ENCODE assay signal across 25 cellular contexts in genomic region chr15:87564666-87565065, GRCh38.
"Had no signal": no experiment of that assay in that cellular context is flagged by ENCODE, and none has a peak within 500 bp of the region (broad histone marks: within the 10 kb centered on the region; RNA-seq: fewer than 3 reads in every experiment).

No MANE protein-coding gene starts in this region.

- H3K27me3 ChIP-seq: brain microvascular endothelial cell, Peyer's patch, SJCRH30 had no signal

- ATAC-seq: activated CD4-positive, alpha-beta T cell treated with anti-CD3 and anti-CD28 coated beads for 36 hours; activated T-cell treated with anti-CD3 and anti-CD28 coated beads, Interleukin-2, amount 50 U/mL, for 72 hours; K562 had no signal

- H3K27me3 Mint-ChIP-seq: activated CD4-positive, alpha-beta memory T cell treated with anti-CD3 and anti-CD28 coated beads, Interleukin-2, amount 10 ng/mL, durations not matched to agents 7 days and 5 days; activated CD4-positive, alpha-beta T cell treated with anti-CD3 and anti-CD28 coated beads for 36 hours; activated naive CD8-positive, alpha-beta T cell treated with anti-CD3 and anti-CD28 coated beads for 36 hours had no signal

- H3K9me3 ChIP-seq: Peyer's patch, SJCRH30, SK-N-SH had no signal

- H3K9ac ChIP-seq: SK-N-SH had no signal

- H3K4me3 Mint-ChIP-seq: activated CD4-positive, alpha-beta memory T cell treated with anti-CD3 and anti-CD28 coated beads, Interleukin-2, amount 10 ng/mL, durations not matched to agents 7 days and 5 days; activated CD4-positive, alpha-beta T cell treated with anti-CD3 and anti-CD28 coated beads for 36 hours; activated naive CD4-positive, alpha-beta T cell treated with anti-CD3 and anti-CD28 coated beads, Interleukin-2, amount 10 ng/mL, durations not matched to agents 7 days and 5 days; activated naive CD8-positive, alpha-beta T cell treated with anti-CD3 and anti-CD28 coated beads for 36 hours; activated T-cell treated with anti-CD3 and anti-CD28 coated beads, Interleukin-2, amount 50 U/mL, for 72 hours had no signal

- DNase-seq: activated CD4-positive, alpha-beta memory T cell treated with anti-CD3 and anti-CD28 coated beads, Interleukin-2, amount 10 ng/mL, durations not matched to agents 7 days and 5 days; activated CD4-positive, alpha-beta T cell treated with anti-CD3 and anti-CD28 coated beads for 36 hours; activated CD4-positive, alpha-beta T cell treated with anti-CD3 and anti-CD28 coated beads, Interleukin-2, amount 50 U/mL, for 1 hour; activated gamma-delta T cell treated with Interleukin-2 at 50 U/mL for 16 hours; activated naive CD4-positive, alpha-beta T cell treated with anti-CD3 and anti-CD28 coated beads, Interleukin-2, amount 10 ng/mL, durations not matched to agents 7 days and 5 days; activated naive CD8-positive, alpha-beta T cell treated with anti-CD3 and anti-CD28 coated beads for 36 hours; activated T-cell treated with anti-CD3 and anti-CD28 coated beads for 4 hours; activated T-cell treated with anti-CD3 and anti-CD28 coated beads, Interleukin-2, amount 50 U/mL, for 72 hours; brain microvascular endothelial cell; cerebellar nuclear complex; Karpas-422; MM.1S; NCI-H1105 treated with DMSO at 0.1 percent for 48 hours; NCI-H1436 treated with DMSO at 0.1 percent for 48 hours; NCI-H1930; NCI-H510A treated with DMSO at 0.1 percent for 48 hours; Peyer's patch; Right ventricle myocardium superior; SJCRH30; SK-N-SH; T-helper 1 cell had no signal

- H3K4me2 ChIP-seq: SK-N-SH had no signal

- H3K4me1 ChIP-seq: Peyer's patch, SJCRH30 had no signal

- H3K4me1 Mint-ChIP-seq: activated CD4-positive, alpha-beta memory T cell treated with anti-CD3 and anti-CD28 coated beads, Interleukin-2, amount 10 ng/mL, durations not matched to agents 7 days and 5 days; activated CD4-positive, alpha-beta T cell treated with anti-CD3 and anti-CD28 coated beads for 36 hours had no signal

- H3K27ac Mint-ChIP-seq: activated CD4-positive, alpha-beta memory T cell treated with anti-CD3 and anti-CD28 coated beads, Interleukin-2, amount 10 ng/mL, durations not matched to agents 7 days and 5 days; activated CD4-positive, alpha-beta T cell treated with anti-CD3 and anti-CD28 coated beads for 36 hours; activated naive CD4-positive, alpha-beta T cell treated with anti-CD3 and anti-CD28 coated beads, Interleukin-2, amount 10 ng/mL, durations not matched to agents 7 days and 5 days; activated naive CD8-positive, alpha-beta T cell treated with anti-CD3 and anti-CD28 coated beads for 36 hours; activated T-cell treated with anti-CD3 and anti-CD28 coated beads, Interleukin-2, amount 50 U/mL, for 72 hours; activated T-helper 2 cell treated with anti-CD3 and anti-CD28 coated beads, Interferon-gamma antibody, Interleukin-2, Interleukin-4, amounts not matched to agents 10 μg/mL and 5 μg/mL and 100 μg/mL, durations not matched to agents 14 hours and 24 hours and 36 hours had no signal

- H3K9me3 Mint-ChIP-seq: activated naive CD8-positive, alpha-beta T cell treated with anti-CD3 and anti-CD28 coated beads for 36 hours had no signal

- H3K27ac ChIP-seq: brain microvascular endothelial cell, Peyer's patch, RWPE1, SJCRH30, VCaP had no signal

- H3K36me3 Mint-ChIP-seq: activated naive CD4-positive, alpha-beta T cell treated with anti-CD3 and anti-CD28 coated beads, Interleukin-2, amount 10 ng/mL, durations not matched to agents 7 days and 5 days; activated naive CD8-positive, alpha-beta T cell treated with anti-CD3 and anti-CD28 coated beads for 36 hours had no signal

- H3K4me3 ChIP-seq: K562, Peyer's patch, SJCRH30 had no signal

- H3K36me3 ChIP-seq: brain microvascular endothelial cell, Peyer's patch, SJCRH30 had no signal
